Comparison of ENCODE assay signal across 1 cellular context in genomic region chr19:31356587-31357314, GRCh38.
TF ChIP-seq lines count a peak whose summit lies in the region.

No MANE protein-coding gene starts in this region.

TF ChIP-seq in HEK293, 187 proteins besides CTCF, POLR2A, EP300 and RAD21 (continued from another document and continues in another):
- TF ChIP-seq, protein P1, sequence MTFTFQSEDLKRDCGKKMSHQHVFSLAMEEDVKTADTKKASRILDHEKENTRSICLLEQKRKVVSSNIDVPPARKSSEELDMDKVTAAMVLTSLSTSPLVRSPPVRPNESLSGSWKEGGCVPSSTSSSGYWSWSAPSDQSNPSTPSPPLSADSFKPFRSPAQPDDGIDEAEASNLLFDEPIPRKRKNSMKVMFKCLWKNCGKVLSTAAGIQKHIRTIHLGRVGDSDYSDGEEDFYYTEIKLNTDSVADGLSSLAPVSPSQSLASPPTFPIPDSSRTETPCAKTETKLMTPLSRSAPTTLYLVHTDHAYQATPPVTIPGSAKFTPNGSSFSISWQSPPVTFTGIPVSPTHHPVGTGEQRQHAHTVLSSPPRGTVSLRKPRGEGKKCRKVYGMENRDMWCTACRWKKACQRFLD (tag by site-specific recombination; IDR thresholded peaks at IDR 0.05), result no peak
- no peak for TF ChIP-seq ZNF223 (tag by site-specific recombination; IDR thresholded peaks at IDR 0.05)
- TF ChIP-seq KLF1 (tag by site-specific recombination; IDR thresholded peaks at IDR 0.05), result peak; percentile 54
- TF ChIP-seq ZNF416 (tag by site-specific recombination; IDR thresholded peaks at IDR 0.05), result no peak
- TF ChIP-seq GLIS2 (tag by site-specific recombination; IDR thresholded peaks at IDR 0.05), result peak; percentile 97
- TF ChIP-seq ZFP69B (tag by site-specific recombination; IDR thresholded peaks at IDR 0.05), result no peak
- TF ChIP-seq KLF8 (tag by site-specific recombination; IDR thresholded peaks at IDR 0.05), result 0 out of 2 replicates have a peak, but pooled peaks have one; percentile 51
- peak; percentile 81 for TF ChIP-seq ZBTB8A (tag by site-specific recombination; IDR thresholded peaks at IDR 0.05)
- no peak for TF ChIP-seq ZNF214 (tag by site-specific recombination; IDR thresholded peaks at IDR 0.05; ENCODE audit: borderline replicate concordance)
- TF ChIP-seq, protein P2, sequence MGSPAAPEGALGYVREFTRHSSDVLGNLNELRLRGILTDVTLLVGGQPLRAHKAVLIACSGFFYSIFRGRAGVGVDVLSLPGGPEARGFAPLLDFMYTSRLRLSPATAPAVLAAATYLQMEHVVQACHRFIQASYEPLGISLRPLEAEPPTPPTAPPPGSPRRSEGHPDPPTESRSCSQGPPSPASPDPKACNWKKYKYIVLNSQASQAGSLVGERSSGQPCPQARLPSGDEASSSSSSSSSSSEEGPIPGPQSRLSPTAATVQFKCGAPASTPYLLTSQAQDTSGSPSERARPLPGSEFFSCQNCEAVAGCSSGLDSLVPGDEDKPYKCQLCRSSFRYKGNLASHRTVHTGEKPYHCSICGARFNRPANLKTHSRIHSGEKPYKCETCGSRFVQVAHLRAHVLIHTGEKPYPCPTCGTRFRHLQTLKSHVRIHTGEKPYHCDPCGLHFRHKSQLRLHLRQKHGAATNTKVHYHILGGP (tag by site-specific recombination; IDR thresholded peaks at IDR 0.05), result no peak
- TF ChIP-seq ZFP41 (tag by site-specific recombination; IDR thresholded peaks at IDR 0.05; ENCODE audit: borderline replicate concordance), result no peak
- TF ChIP-seq KLF9 (tag by site-specific recombination; IDR thresholded peaks at IDR 0.05; ENCODE audit: low read depth), result no peak
- no peak for TF ChIP-seq TRIM28 (IDR thresholded peaks at IDR 0.05; ENCODE audit: borderline replicate concordance, low read length)
- TF ChIP-seq ZBTB48 (tag by site-specific recombination; IDR thresholded peaks at IDR 0.05), result peak; percentile 31; the same call in 1 of the 2 replicates
- TF ChIP-seq ZIC2 (tag by site-specific recombination; IDR thresholded peaks at IDR 0.05), result peak; percentile 54
- TF ChIP-seq ZNF148 (tag by site-specific recombination; IDR thresholded peaks at IDR 0.05; ENCODE audit: borderline replicate concordance), result no peak
- no peak for TF ChIP-seq PBX3 (CRISPR knock-in tag; IDR thresholded peaks at IDR 0.05)
- TF ChIP-seq, protein P3, sequence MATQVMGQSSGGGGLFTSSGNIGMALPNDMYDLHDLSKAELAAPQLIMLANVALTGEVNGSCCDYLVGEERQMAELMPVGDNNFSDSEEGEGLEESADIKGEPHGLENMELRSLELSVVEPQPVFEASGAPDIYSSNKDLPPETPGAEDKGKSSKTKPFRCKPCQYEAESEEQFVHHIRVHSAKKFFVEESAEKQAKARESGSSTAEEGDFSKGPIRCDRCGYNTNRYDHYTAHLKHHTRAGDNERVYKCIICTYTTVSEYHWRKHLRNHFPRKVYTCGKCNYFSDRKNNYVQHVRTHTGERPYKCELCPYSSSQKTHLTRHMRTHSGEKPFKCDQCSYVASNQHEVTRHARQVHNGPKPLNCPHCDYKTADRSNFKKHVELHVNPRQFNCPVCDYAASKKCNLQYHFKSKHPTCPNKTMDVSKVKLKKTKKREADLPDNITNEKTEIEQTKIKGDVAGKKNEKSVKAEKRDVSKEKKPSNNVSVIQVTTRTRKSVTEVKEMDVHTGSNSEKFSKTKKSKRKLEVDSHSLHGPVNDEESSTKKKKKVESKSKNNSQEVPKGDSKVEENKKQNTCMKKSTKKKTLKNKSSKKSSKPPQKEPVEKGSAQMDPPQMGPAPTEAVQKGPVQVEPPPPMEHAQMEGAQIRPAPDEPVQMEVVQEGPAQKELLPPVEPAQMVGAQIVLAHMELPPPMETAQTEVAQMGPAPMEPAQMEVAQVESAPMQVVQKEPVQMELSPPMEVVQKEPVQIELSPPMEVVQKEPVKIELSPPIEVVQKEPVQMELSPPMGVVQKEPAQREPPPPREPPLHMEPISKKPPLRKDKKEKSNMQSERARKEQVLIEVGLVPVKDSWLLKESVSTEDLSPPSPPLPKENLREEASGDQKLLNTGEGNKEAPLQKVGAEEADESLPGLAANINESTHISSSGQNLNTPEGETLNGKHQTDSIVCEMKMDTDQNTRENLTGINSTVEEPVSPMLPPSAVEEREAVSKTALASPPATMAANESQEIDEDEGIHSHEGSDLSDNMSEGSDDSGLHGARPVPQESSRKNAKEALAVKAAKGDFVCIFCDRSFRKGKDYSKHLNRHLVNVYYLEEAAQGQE (tag by site-specific recombination; IDR thresholded peaks at IDR 0.05), result no peak
- no peak for TF ChIP-seq ZNF521 (tag by site-specific recombination; IDR thresholded peaks at IDR 0.05)
- no peak for TF ChIP-seq ZNF639 (tag by site-specific recombination; IDR thresholded peaks at IDR 0.05)
- no peak for TF ChIP-seq ZNF548 (tag by site-specific recombination; IDR thresholded peaks at IDR 0.05)
- no peak for TF ChIP-seq ZNF155 (tag by site-specific recombination; IDR thresholded peaks at IDR 0.05)
- TF ChIP-seq ZNF677 (tag by site-specific recombination; IDR thresholded peaks at IDR 0.05), result no peak
- TF ChIP-seq HOXC10 (CRISPR knock-in tag; IDR thresholded peaks at IDR 0.05), result no peak
- no peak for TF ChIP-seq ZNF112 (tag by site-specific recombination; IDR thresholded peaks at IDR 0.05)
- no peak for TF ChIP-seq MYNN (tag by site-specific recombination; IDR thresholded peaks at IDR 0.05; ENCODE audit: borderline replicate concordance)
- 0 out of 2 replicates have a peak, but pooled peaks have one; percentile 25 for TF ChIP-seq ZNF610 (tag by site-specific recombination; IDR thresholded peaks at IDR 0.05; ENCODE audit: borderline replicate concordance)
- TF ChIP-seq ZBTB17 (tag by site-specific recombination; IDR thresholded peaks at IDR 0.05), result 0 out of 2 replicates have a peak, but pooled peaks have one; percentile 25
- peak; percentile 65; the same call in 1 of the 2 replicates for TF ChIP-seq SCRT1 (tag by site-specific recombination; IDR thresholded peaks at IDR 0.05; ENCODE audit: borderline replicate concordance)
- TF ChIP-seq, protein P4, sequence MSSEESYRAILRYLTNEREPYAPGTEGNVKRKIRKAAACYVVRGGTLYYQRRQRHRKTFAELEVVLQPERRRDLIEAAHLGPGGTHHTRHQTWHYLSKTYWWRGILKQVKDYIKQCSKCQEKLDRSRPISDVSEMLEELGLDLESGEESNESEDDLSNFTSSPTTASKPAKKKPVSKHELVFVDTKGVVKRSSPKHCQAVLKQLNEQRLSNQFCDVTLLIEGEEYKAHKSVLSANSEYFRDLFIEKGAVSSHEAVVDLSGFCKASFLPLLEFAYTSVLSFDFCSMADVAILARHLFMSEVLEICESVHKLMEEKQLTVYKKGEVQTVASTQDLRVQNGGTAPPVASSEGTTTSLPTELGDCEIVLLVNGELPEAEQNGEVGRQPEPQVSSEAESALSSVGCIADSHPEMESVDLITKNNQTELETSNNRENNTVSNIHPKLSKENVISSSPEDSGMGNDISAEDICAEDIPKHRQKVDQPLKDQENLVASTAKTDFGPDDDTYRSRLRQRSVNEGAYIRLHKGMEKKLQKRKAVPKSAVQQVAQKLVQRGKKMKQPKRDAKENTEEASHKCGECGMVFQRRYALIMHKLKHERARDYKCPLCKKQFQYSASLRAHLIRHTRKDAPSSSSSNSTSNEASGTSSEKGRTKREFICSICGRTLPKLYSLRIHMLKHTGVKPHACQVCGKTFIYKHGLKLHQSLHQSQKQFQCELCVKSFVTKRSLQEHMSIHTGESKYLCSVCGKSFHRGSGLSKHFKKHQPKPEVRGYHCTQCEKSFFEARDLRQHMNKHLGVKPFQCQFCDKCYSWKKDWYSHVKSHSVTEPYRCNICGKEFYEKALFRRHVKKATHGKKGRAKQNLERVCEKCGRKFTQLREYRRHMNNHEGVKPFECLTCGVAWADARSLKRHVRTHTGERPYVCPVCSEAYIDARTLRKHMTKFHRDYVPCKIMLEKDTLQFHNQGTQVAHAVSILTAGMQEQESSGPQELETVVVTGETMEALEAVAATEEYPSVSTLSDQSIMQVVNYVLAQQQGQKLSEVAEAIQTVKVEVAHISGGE (tag by site-specific recombination; conservative IDR thresholded peaks at IDR 0.05; ENCODE audit: low read depth), result 0 out of 2 replicates have a peak, but pooled peaks have one; percentile 17
- TF ChIP-seq SALL2 (tag by site-specific recombination; IDR thresholded peaks at IDR 0.05; ENCODE audit: borderline replicate concordance), result no peak
- TF ChIP-seq ZFP37 (tag by site-specific recombination; IDR thresholded peaks at IDR 0.05), result no peak
- no peak for TF ChIP-seq ZNF398 (tag by site-specific recombination; IDR thresholded peaks at IDR 0.05)
- no peak for TF ChIP-seq KLF16 (tag by site-specific recombination; IDR thresholded peaks at IDR 0.05)
- TF ChIP-seq ZBTB6 (tag by site-specific recombination; IDR thresholded peaks at IDR 0.05), result no peak
- TF ChIP-seq TSHZ1 (tag by site-specific recombination; IDR thresholded peaks at IDR 0.05; ENCODE audit: borderline replicate concordance), result no peak
- no peak for TF ChIP-seq ZFP3 (tag by site-specific recombination; IDR thresholded peaks at IDR 0.05; ENCODE audit: low read depth)
